Comparison of ENCODE assay signal across 8 cellular contexts in genomic region chr18:12307251-12307736, GRCh38. TPM values are rescaled to one million over a fixed set of nuclear protein-coding genes. Genes with fewer than 3 reads are reported as not detected.
DNase-seq lines count a peak whose midpoint lies in the region; ATAC-seq, FAIRE-seq and TF ChIP-seq lines count a peak whose summit lies in the region.

No MANE protein-coding gene starts in this region.

- TF ChIP-seq CTCF in K562 (IDR thresholded peaks at IDR 0.05 in 2 of 3, conservative IDR thresholded peaks at IDR 0.05 in 1 of 3; ENCODE audit: insufficient read depth in 2 of 3, low read depth in 1 of 3, low read length in 3 of 3) = no peak

- no peaks in the 10 kb centered on the region for H4K20me1 ChIP-seq in K562 (replicated peaks; ENCODE audit: control insufficient read depth, insufficient read depth, low read length)

- TF ChIP-seq RAD21 in K562 (CRISPR knock-in tag; conservative IDR thresholded peaks at IDR 0.05 in 1 of 2, IDR thresholded peaks at IDR 0.05 in 1 of 2) = no peak

- H3K9me3 ChIP-seq in HUES48 (ENCODE audit: control insufficient read depth, insufficient read depth, low read length) (no peaks in the 10 kb centered on the region), K562 (replicated peaks; ENCODE audit: control insufficient read depth, insufficient read depth, low read depth, low read length) (peaks cover 22% of the 10 kb centered on the region), iPS-18c (ENCODE audit: control insufficient read depth, insufficient read depth, low read length) (no peaks in the 10 kb centered on the region), skeletal muscle tissue (ENCODE audit: control insufficient read depth in 3 of 3, low read length in 3 of 3) (peaks cover 0 to 1% (median 0%) of the 10 kb centered on the region in 3 donors)

- TF ChIP-seq EP300 in K562 (IDR thresholded peaks at IDR 0.05; ENCODE audit: low read length) = no peak

- H3K36me3 ChIP-seq in HUES48 (ENCODE audit: control insufficient read depth, insufficient read depth, low read length) (peaks cover 20% of the 10 kb centered on the region), K562 (ENCODE audit: control insufficient read depth, insufficient read depth, low read length) (peaks cover 28% of the 10 kb centered on the region), skeletal muscle tissue (ENCODE audit: control insufficient read depth in 3 of 3, insufficient read depth in 3 of 3, low read length in 3 of 3) (peaks cover 0 to 7% (median 0%) of the 10 kb centered on the region in 3 donors)

- peaks cover 24% of the 10 kb centered on the region for H3K4me1 ChIP-seq in HUES48 (ENCODE audit: control insufficient read depth, insufficient read depth, low read length)
- peaks cover 47 to 64% of the 10 kb centered on the region in 2 experiments for H3K4me1 ChIP-seq in K562 (replicated peaks in 1 of 2; ENCODE audit: control insufficient read depth in 2 of 2, insufficient read depth in 2 of 2, low read length in 2 of 2)
- peaks cover 5 to 12% (median 10%) of the 10 kb centered on the region in 3 donors for H3K4me1 ChIP-seq in skeletal muscle tissue (ENCODE audit: control insufficient read depth in 3 of 3, insufficient read depth in 3 of 3, low read length in 3 of 3)

- H3K4me2 ChIP-seq in K562 (ENCODE audit: insufficient read depth, low read length) = peak overlapping the region; percentile 7

- no peak overlapping the region for H2AFZ ChIP-seq in K562 (ENCODE audit: low read depth, low read length)

- CTCF ChIA-PET in K562 (lab: Yijun Ruan, JAX; ENCODE audit: low intra/inter-chr PET ratio) = no interaction called here

- H3K4me3 ChIP-seq in HUES48 (ENCODE audit: low read depth, low read length) (peak overlapping the region; percentile 79), K562 (no peak overlapping the region; the same call in 1 of the 2 replicates), iPS-18c (ENCODE audit: insufficient read depth, low read depth, low read length) (peak overlapping the region; percentile 55), skeletal muscle tissue (ENCODE audit: low read length in 3 of 3) (peak overlapping the region; percentile 64 to 75 (median 66))

- in situ Hi-C loops in K562 (cut with MboI) = no loop called here

- no peak for ATAC-seq in K562

- FAIRE-seq in GM12891 (lab: Jason Lieb, UNC) = peak; percentile 56
- FAIRE-seq in K562 (lab: Jason Lieb, UNC) = no peak

- intact Hi-C loops in K562 (cut with micrococcal nuclease) = no loop called here

- TF ChIP-seq POLR2A in GM12891 (IDR thresholded peaks at IDR 0.05; ENCODE audit: low read depth, low read length) = no peak
- TF ChIP-seq POLR2A in K562 (conservative IDR thresholded peaks at IDR 0.05) = no peak

- H3K27ac ChIP-seq in HUES48 (ENCODE audit: low read depth, low read length) (peak overlapping the region; percentile 58), K562 (ENCODE audit: extremely low read depth, low read depth, low read length) (peak overlapping the region; percentile 41; the same call in 1 of the 3 replicates), skeletal muscle tissue (ENCODE audit: low read depth, low read length) (peak overlapping the region; percentile 82)

- DNase-seq in GM12891 (ENCODE audit: insufficient read length, low spot score) (no peak), K562 (ENCODE audit: extremely low read depth in 1 of 4, low spot score in 3 of 4) (no peak), midbrain (lab: John Stamatoyannopoulos, UW) (no peak), cerebellar nuclear complex (lab: John Stamatoyannopoulos, UW) (no peak), GM19240 (ENCODE audit: insufficient read length, low spot score) (no peak)

- peaks cover 4% of the 10 kb centered on the region for H3K9me1 ChIP-seq in K562 (ENCODE audit: control insufficient read depth, insufficient read depth, low read length)

- 90% methylated on average over 30 of the region's 30 CpGs for WGBS in K562 (ENCODE audit: insufficient coverage, low coverage, missing lambda C conversion rate)

- BruUV-seq in K562 (replicated peaks; lab: Mats Ljungman, UMichigan) = no TSS peak

- POLR2A ChIA-PET in K562 (lab: Yijun Ruan, JAX) = interaction anchor here (0.6 to 4.3 kb wide), 4 partner anchors 11 to 416 kb away, joined by 4 to 19 read pairs (median 10); no protein-coding TSS in a partner anchor

- H3K27me3 ChIP-seq in HUES48 (ENCODE audit: control insufficient read depth, insufficient read depth, low read length) (peaks cover 29% of the 10 kb centered on the region), K562 (ENCODE audit: control insufficient read depth in 2 of 2, insufficient read depth in 2 of 2, low read length in 2 of 2) (no peaks in the 10 kb centered on the region), skeletal muscle tissue (ENCODE audit: control insufficient read depth in 3 of 3, insufficient read depth in 3 of 3, low read length in 3 of 3) (peaks cover 0 to 31% (median 21%) of the 10 kb centered on the region in 3 donors)

- H3K79me2 ChIP-seq in K562 (ENCODE audit: control insufficient read depth, insufficient read depth, low read length) = peaks cover 31% of the 10 kb centered on the region

- H3K9ac ChIP-seq in HUES48 (ENCODE audit: low read depth, low read length) (0 out of 2 replicates have a peak overlapping the region, but pooled peaks have one; percentile 29), K562 (ENCODE audit: insufficient read depth in 1 of 2, low read depth in 2 of 2, low read length in 2 of 2) (peak overlapping the region in 1 of 2 experiments; percentile 77; a peak in 2 of 4 replicates), skeletal muscle tissue (ENCODE audit: low read depth in 1 of 3, low read length in 3 of 3) (peak overlapping the region; percentile 45 to 71 (median 66))

TF ChIP-seq in GM12891, 5 proteins besides CTCF, POLR2A, EP300 and RAD21:
- no peak for TF ChIP-seq PAX5 (IDR thresholded peaks at IDR 0.05; ENCODE audit: insufficient read depth, low read length, severe bottlenecking)
- TF ChIP-seq SPI1 (IDR thresholded peaks at IDR 0.05; ENCODE audit: low read depth, low read length) = no peak
- no peak for TF ChIP-seq POU2F2 (IDR thresholded peaks at IDR 0.05; ENCODE audit: low read depth, low read length)
- no peak for TF ChIP-seq TAF1 (IDR thresholded peaks at IDR 0.05; ENCODE audit: low read depth, low read length)
- no peak for TF ChIP-seq POLR2AphosphoS5 (IDR thresholded peaks at IDR 0.05; ENCODE audit: low read depth, low read length)

TF ChIP-seq in K562, 482 proteins besides CTCF, POLR2A, EP300 and RAD21 (continues in another document):
- TF ChIP-seq SMAD4 (CRISPR knock-in tag; conservative IDR thresholded peaks at IDR 0.05) (no peak), ZBTB33 (CRISPR knock-in tag; IDR thresholded peaks at IDR 0.05) (peak; percentile 86; the same call in 1 of the 2 replicates)

RNA-seq across cellular contexts. Expression of gene TUBB6, which starts 0.7 kb away (rescaled TPM):
- 74.6 TPM for polyA plus RNA-seq in GM12891 (2012; ENCODE audit: low read depth, missing spikeins)
- 58.9 and 87.5 TPM in 2 replicates for total RNA-seq in K562 (2011; cell fraction: chromatin; rRNA removed; ENCODE audit: low replicate concordance)
- total RNA-seq in K562 (2011; cell fraction: nucleolus; rRNA removed) = 81.7 and 89.2 TPM in 2 replicates
- total RNA-seq in K562 (2011; cell fraction: nucleoplasm; rRNA removed) = 55.3 and 62.8 TPM in 2 replicates
- 230 and 404 TPM in 2 replicates for total RNA-seq in K562 (2014; rRNA removed)
- 52.0 and 55.4 TPM in 2 replicates for total RNA-seq in K562 (2014; rRNA removed; fragmentation: Illumina TruSeq; extraction: Trizol)
- 80.2 and 81.1 TPM in 2 replicates for total RNA-seq in K562 (2015; rRNA removed; fragmentation: Illumina TruSeq; extraction: Trizol)
- 110 and 117 TPM in 2 replicates for total RNA-seq in K562 (2021)
- polyA plus RNA-seq in K562 (2011; rRNA removed) = 142 and 147 TPM in 2 replicates
- polyA plus RNA-seq in K562 (2011; cell fraction: cytosol; rRNA removed) = 201 and 540 TPM in 2 replicates
- polyA plus RNA-seq in K562 (2011; cell fraction: nucleus; rRNA removed) = 92.2 and 167 TPM in 2 replicates
- polyA plus RNA-seq in K562 (2012) = 130 and 170 TPM in 2 replicates
- 70.2 and 110 TPM in 2 replicates for polyA plus RNA-seq in K562 (2014; fragmentation: Illumina TruSeq; extraction: Trizol)
- 10 to 100 TPM; 43.9 to 45.0 TPM for polyA plus RNA-seq in K562 (2014; fragmentation: Nextera tagmentation; extraction: Ambion mirVana)
- 223 and 254 TPM in 2 replicates for polyA plus RNA-seq in K562 (2014; rRNA removed)
- 79.0 and 140 TPM in 2 replicates for polyA minus RNA-seq in K562 (2011; rRNA and poly(A)+ RNA removed)
- 123 and 146 TPM in 2 replicates for polyA minus RNA-seq in K562 (2011; cell fraction: cytosol; rRNA and poly(A)+ RNA removed)
- polyA minus RNA-seq in K562 (2011; cell fraction: nucleus; rRNA and poly(A)+ RNA removed) = 50.9 and 51.2 TPM in 2 replicates
- total RNA-seq in skeletal muscle tissue = 499 TPM

RNA-seq across cellular contexts. Expression of gene CIDEA, which starts 53.1 kb away (rescaled TPM):
- polyA plus RNA-seq in GM12891 (2012; ENCODE audit: low read depth, missing spikeins) = not detected
- not detected in 2 replicates for total RNA-seq in K562 (2011; cell fraction: chromatin; rRNA removed; ENCODE audit: low replicate concordance)
- not detected in 2 replicates for total RNA-seq in K562 (2011; cell fraction: nucleolus; rRNA removed)
- total RNA-seq in K562 (2011; cell fraction: nucleoplasm; rRNA removed) = not detected in 2 replicates
- total RNA-seq in K562 (2014; rRNA removed) = not detected in 2 replicates
- total RNA-seq in K562 (2014; rRNA removed; fragmentation: Illumina TruSeq; extraction: Trizol) = not detected in 2 replicates
- total RNA-seq in K562 (2015; rRNA removed; fragmentation: Illumina TruSeq; extraction: Trizol) = not detected in 2 replicates
- not detected in 2 replicates for total RNA-seq in K562 (2021)
- polyA plus RNA-seq in K562 (2011; rRNA removed) = not detected in 2 replicates
- polyA plus RNA-seq in K562 (2011; cell fraction: cytosol; rRNA removed) = not detected in 2 replicates
- polyA plus RNA-seq in K562 (2011; cell fraction: nucleus; rRNA removed) = not detected in 2 replicates
- not detected in 2 replicates for polyA plus RNA-seq in K562 (2012)
- polyA plus RNA-seq in K562 (2014; fragmentation: Illumina TruSeq; extraction: Trizol) = not detected in 2 replicates
- not detected for polyA plus RNA-seq in K562 (2014; fragmentation: Nextera tagmentation; extraction: Ambion mirVana)
- polyA plus RNA-seq in K562 (2014; rRNA removed) = not detected in 2 replicates
- not detected in 2 replicates for polyA minus RNA-seq in K562 (2011; rRNA and poly(A)+ RNA removed)
- not detected in 2 replicates for polyA minus RNA-seq in K562 (2011; cell fraction: cytosol; rRNA and poly(A)+ RNA removed)
- not detected in 2 replicates for polyA minus RNA-seq in K562 (2011; cell fraction: nucleus; rRNA and poly(A)+ RNA removed)
- total RNA-seq in skeletal muscle tissue = 2.1 TPM
